9 cellular contexts compared by ENCODE assay signal in the genomic region with DNA sequence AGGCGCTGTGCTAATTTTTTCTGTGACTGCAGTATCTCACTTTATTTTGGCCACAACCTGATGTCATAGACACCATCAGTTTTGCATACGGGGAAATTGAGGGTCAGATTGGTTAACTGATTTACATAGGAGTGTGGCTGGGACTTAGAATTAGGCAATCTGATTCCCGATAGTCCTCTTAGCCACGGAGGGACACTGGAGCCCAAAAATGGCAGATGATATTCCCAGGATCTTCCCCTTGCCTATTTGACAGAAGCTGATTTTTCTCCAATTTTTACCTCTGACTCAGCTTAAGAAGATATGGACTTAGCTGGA. TPM values are rescaled to one million over a fixed set of nuclear protein-coding genes. Genes with fewer than 3 reads are reported as not detected.
DNase-seq lines count a peak whose midpoint lies in the region; ATAC-seq, FAIRE-seq and TF ChIP-seq lines count a peak whose summit lies in the region.
"Had no signal": no experiment of that assay in that cellular context is flagged by ENCODE, and none has a peak within 500 bp of the region (broad histone marks: within the 10 kb centered on the region; RNA-seq: fewer than 3 reads in every experiment).

No MANE protein-coding gene starts in this region.

- H2AFZ ChIP-seq in SK-N-SH (ENCODE audit: low read depth): 0 out of 2 replicates have a peak overlapping the region, but pooled peaks have one; percentile 5
- peak overlapping the region; percentile 90; the same call in 1 of the 2 replicates for H2AFZ ChIP-seq in OCI-LY7 (ENCODE audit: low read length)
- H2AFZ ChIP-seq in endothelial cell of umbilical vein (ENCODE audit: low read depth, low read length): no peak overlapping the region
- no peak overlapping the region for H2AFZ ChIP-seq in trophoblast cell (ENCODE audit: insufficient read depth, low read length, poor library complexity)

- WGBS in SK-N-SH (ENCODE audit: low lambda C conversion rate): 18% methylated on average over 4 of the region's 4 CpGs
- WGBS in trophoblast cell (ENCODE audit: extremely low coverage, insufficient coverage, insufficient read length): no CpG with 5 or more reads among the region's 4 CpGs

- TF ChIP-seq CTCF in SK-N-SH (IDR thresholded peaks at IDR 0.05) (no peak), OCI-LY7 (conservative IDR thresholded peaks at IDR 0.05; ENCODE audit: low read length) (no peak), endothelial cell of umbilical vein (IDR thresholded peaks at IDR 0.05; ENCODE audit: extremely low read depth in 1 of 2, insufficient read depth in 1 of 2, low read depth in 1 of 2, low read length in 2 of 2) (no peak)

- H4K12ac ChIP-seq in trophoblast cell (ENCODE audit: low read depth, low read length): no peak overlapping the region

- H3F3A ChIP-seq in SK-N-SH (replicated peaks; ENCODE audit: insufficient read depth): no peaks in the 10 kb centered on the region

- H3K79me2 ChIP-seq in SK-N-SH (ENCODE audit: insufficient read depth) (peaks cover 59% of the 10 kb centered on the region), OCI-LY7 (ENCODE audit: insufficient read depth, low read depth, low read length) (peaks cover 14% of the 10 kb centered on the region; the same call in 1 of the 2 replicates), endothelial cell of umbilical vein (ENCODE audit: control insufficient read depth, insufficient read depth, low read length) (peaks cover 18% of the 10 kb centered on the region), trophoblast cell (ENCODE audit: control insufficient read depth, insufficient read depth, low read length, poor library complexity) (peaks cover 7% of the 10 kb centered on the region)

- CTCF ChIA-PET in SK-N-SH (lab: Yijun Ruan, JAX) (interaction anchor here (0.7 to 1.6 kb wide), 6 partner anchors 10 to 255 kb away, joined by 3 to 5 read pairs (median 3); no protein-coding TSS in a partner anchor), OCI-LY7 (lab: Charles Lee; ENCODE audit: unreplicated experiment) (no interaction called here), endothelial cell of umbilical vein (lab: Charles Lee) (interaction anchor here (0.8 to 3.4 kb wide), 6 partner anchors 39 to 275 kb away, joined by 3 to 14 read pairs (median 4); a partner anchor contains a TSS)

- no peak overlapping the region for H4K8ac ChIP-seq in trophoblast cell (ENCODE audit: low read depth, low read length)

- no peak for FAIRE-seq in endothelial cell of umbilical vein (lab: Jason Lieb, UNC)
- FAIRE-seq: G401.6 had no signal

- H3K4me3 ChIP-seq in SK-N-SH (ENCODE audit: low read depth in 2 of 2, low read length in 1 of 2): peak overlapping the region; percentile 70 to 95
- H3K4me3 ChIP-seq in OCI-LY7 (ENCODE audit: low read depth, low read length, poor library complexity, severe bottlenecking): peak overlapping the region; percentile 81
- H3K4me3 ChIP-seq in endothelial cell of umbilical vein (replicated peaks in 1 of 3; ENCODE audit: insufficient read depth in 1 of 3, low read depth in 1 of 3, low read length in 3 of 3): peak overlapping the region; percentile 36 to 92 (median 86)
- no peak overlapping the region for H3K4me3 ChIP-seq in trophoblast cell (ENCODE audit: low read depth, low read length)

- H3K4me2 ChIP-seq in SK-N-SH: peak overlapping the region; percentile 92
- peak overlapping the region; percentile 81 for H3K4me2 ChIP-seq in OCI-LY7 (ENCODE audit: low read length)
- H3K4me2 ChIP-seq in endothelial cell of umbilical vein (ENCODE audit: insufficient read depth, low read length): peak overlapping the region; percentile 86
- H3K4me2 ChIP-seq in trophoblast cell (ENCODE audit: low read length): peak overlapping the region; percentile 70

- no peak overlapping the region for H3K27ac ChIP-seq in SK-N-SH (ENCODE audit: low read depth in 2 of 2, low read length in 1 of 2)
- no peak overlapping the region for H3K27ac ChIP-seq in OCI-LY7 (ENCODE audit: low read depth, low read length, poor library complexity, severe bottlenecking)
- H3K27ac ChIP-seq in endothelial cell of umbilical vein (ENCODE audit: insufficient read depth, low read depth, low read length): no peak overlapping the region
- no peak overlapping the region for H3K27ac ChIP-seq in trophoblast cell (ENCODE audit: low read depth, low read length)

- H3K9ac ChIP-seq in SK-N-SH (peak overlapping the region; percentile 80; the same call in 1 of the 2 replicates), endothelial cell of umbilical vein (replicated peaks; ENCODE audit: extremely low read depth, insufficient read depth, low read length) (peak overlapping the region; percentile 51), trophoblast cell (ENCODE audit: low read length) (no peak overlapping the region)

- no peak overlapping the region for H2BK5ac ChIP-seq in trophoblast cell (ENCODE audit: low read depth, low read length, poor library complexity)

- H3K27me3 ChIP-seq in SK-N-SH (ENCODE audit: insufficient read depth) (no peaks in the 10 kb centered on the region), endothelial cell of umbilical vein (ENCODE audit: control insufficient read depth in 2 of 2, insufficient read depth in 2 of 2, low read length in 2 of 2) (peaks cover 0 to 2% of the 10 kb centered on the region in 2 experiments), trophoblast cell (ENCODE audit: insufficient read depth, low read length) (no peaks in the 10 kb centered on the region)

- no peak for DNase-seq in SK-N-SH
- DNase-seq in OCI-LY7 (ENCODE audit: low spot score): peak; percentile 35
- peak; percentile 15 for DNase-seq in endothelial cell of umbilical vein (ENCODE audit: low read depth, low spot score)
- DNase-seq in trophoblast cell: peak in 1 of 2 donors; percentile 18
- DNase-seq in occipital lobe (lab: John Stamatoyannopoulos, UW): no peak
- DNase-seq in stimulated activated naive CD4-positive, alpha-beta T cell (lab: John Stamatoyannopoulos, UW): no peak

- dilution Hi-C loops in endothelial cell of umbilical vein (cut with MboI; ENCODE audit: extremely low pct_ligation_motif_present, low sequenced_read_pairs): no loop called here

- no peak for TF ChIP-seq POLR2A in endothelial cell of umbilical vein (IDR thresholded peaks at IDR 0.05; ENCODE audit: low read depth, low read length)

- H4K20me1 ChIP-seq in SK-N-SH (ENCODE audit: insufficient read depth) (peaks cover 23% of the 10 kb centered on the region; the same call in 1 of the 2 replicates), OCI-LY7 (ENCODE audit: insufficient read depth, low read length) (no peaks in the 10 kb centered on the region), endothelial cell of umbilical vein (replicated peaks; ENCODE audit: control insufficient read depth, extremely low read depth, insufficient read depth, low read length) (peaks cover 4% of the 10 kb centered on the region)

- ATAC-seq in SK-N-SH treated with all-trans-retinoic acid at 6 μM for 48 hours (no peak), GM18873 (IDR thresholded peaks at IDR 0.05; ENCODE audit: low FRiP score, unreplicated experiment) (no peak)

- H3K9me2 ChIP-seq in SK-N-SH (no peaks in the 10 kb centered on the region), OCI-LY7 (ENCODE audit: insufficient read depth, low read length) (no peaks in the 10 kb centered on the region)

- H2BK120ac ChIP-seq in trophoblast cell (ENCODE audit: insufficient read depth, low read length, poor library complexity): no peak overlapping the region

- TF ChIP-seq RAD21 in SK-N-SH (IDR thresholded peaks at IDR 0.05; ENCODE audit: low read length): no peak

- no peak overlapping the region for H2BK12ac ChIP-seq in trophoblast cell (ENCODE audit: low read length)

- H3K9me3 ChIP-seq in SK-N-SH: no peaks in the 10 kb centered on the region
- no peaks in the 10 kb centered on the region for H3K9me3 ChIP-seq in OCI-LY7 (ENCODE audit: low read length)
- no peaks in the 10 kb centered on the region for H3K9me3 ChIP-seq in endothelial cell of umbilical vein (replicated peaks; ENCODE audit: control insufficient read depth, insufficient read depth, low read length)
- H3K9me3 ChIP-seq in trophoblast cell (ENCODE audit: insufficient read depth, low read depth, low read length): no peaks in the 10 kb centered on the region

- H3K18ac ChIP-seq in trophoblast cell (ENCODE audit: low read length): no peak overlapping the region

- no peak overlapping the region for H3K14ac ChIP-seq in trophoblast cell (ENCODE audit: low read length)

- no peak overlapping the region for H4K91ac ChIP-seq in trophoblast cell (ENCODE audit: low read depth, low read length)

- no peak overlapping the region for H2AK5ac ChIP-seq in trophoblast cell (ENCODE audit: low read length)

- H3K36me3 ChIP-seq in SK-N-SH (replicated peaks in 1 of 2; ENCODE audit: control insufficient read depth in 1 of 2, insufficient read depth in 2 of 2, low read length in 1 of 2) (peaks cover 2 to 3% of the 10 kb centered on the region in 2 experiments), OCI-LY7 (ENCODE audit: insufficient read depth, low read length) (no peaks in the 10 kb centered on the region), endothelial cell of umbilical vein (ENCODE audit: control insufficient read depth in 2 of 2, extremely low read depth in 1 of 2, insufficient read depth in 2 of 2, low read length in 2 of 2) (no peaks in the 10 kb centered on the region), trophoblast cell (ENCODE audit: control insufficient read depth in 1 of 2, insufficient read depth in 2 of 2, low read length in 2 of 2) (no peaks in the 10 kb centered on the region)

- BruUV-seq in OCI-LY7 (replicated peaks; lab: Mats Ljungman, UMichigan) (no TSS peak), endothelial cell of umbilical vein (replicated peaks; lab: Mats Ljungman, UMichigan) (no TSS peak)

- intact Hi-C loops in OCI-LY7 (cut with micrococcal nuclease; ENCODE audit: unreplicated experiment): no loop called here
- intact Hi-C loops in endothelial cell of umbilical vein (cut with micrococcal nuclease): loop anchor here (5.0 kb wide), 1 partner anchor 97 kb away; a partner anchor contains a TSS

- H3K4ac ChIP-seq in trophoblast cell (ENCODE audit: low read depth, low read length): no peak overlapping the region

- peaks cover 7% of the 10 kb centered on the region for H3K79me1 ChIP-seq in trophoblast cell (ENCODE audit: low read length)

- POLR2A ChIA-PET in SK-N-SH (lab: Yijun Ruan, JAX) (interaction anchor here (0.5 to 1.4 kb wide), 2 partner anchors 14 to 25 kb away, joined by 4 read pairs; no protein-coding TSS in a partner anchor), OCI-LY7 (lab: Charles Lee) (interaction anchor here (0.6 to 1.0 kb wide), 3 partner anchors 17 to 928 kb away, joined by 3 to 5 read pairs (median 4); no protein-coding TSS in a partner anchor), endothelial cell of umbilical vein (lab: Charles Lee) (interaction anchor here (0.5 kb wide), 1 partner anchor 39 kb away, joined by 3 read pairs; no protein-coding TSS in a partner anchor)

- H3K9me1 ChIP-seq in endothelial cell of umbilical vein (replicated peaks; ENCODE audit: control insufficient read depth, extremely low read depth, insufficient read depth, low read length): no peaks in the 10 kb centered on the region

- TF ChIP-seq EP300 in SK-N-SH (IDR thresholded peaks at IDR 0.05; ENCODE audit: borderline replicate concordance in 1 of 2, low read depth in 1 of 2, low read length in 1 of 2): no peak

- peaks cover 5 to 21% of the 10 kb centered on the region in 2 experiments; a peak in 3 of 4 replicates for H3K4me1 ChIP-seq in SK-N-SH (ENCODE audit: control insufficient read depth in 1 of 2, insufficient read depth in 2 of 2, low read depth in 1 of 2, low read length in 1 of 2)
- peaks cover 27% of the 10 kb centered on the region for H3K4me1 ChIP-seq in OCI-LY7 (ENCODE audit: insufficient read depth, low read length, poor library complexity, severe bottlenecking)
- H3K4me1 ChIP-seq in endothelial cell of umbilical vein (ENCODE audit: control insufficient read depth, extremely low read depth, insufficient read depth, low read length): peaks cover 23% of the 10 kb centered on the region
- H3K4me1 ChIP-seq in trophoblast cell (ENCODE audit: control insufficient read depth in 1 of 2, insufficient read depth in 2 of 2, low read length in 2 of 2): peaks cover 6 to 9% of the 10 kb centered on the region in 2 experiments

- no peak overlapping the region for H3K23ac ChIP-seq in trophoblast cell (ENCODE audit: low read length)

RNA-seq across cellular contexts. Expression of a gene that starts 1.3 kb away (rescaled TPM):
- 12.5 and 16.5 TPM in 2 replicates for polyA plus RNA-seq in SK-N-SH (2012; rRNA removed)
- polyA plus RNA-seq in SK-N-SH (2012; cell fraction: cytosol; rRNA removed): 20.7 and 20.8 TPM in 2 replicates
- polyA plus RNA-seq in SK-N-SH (2012; cell fraction: nucleus; rRNA removed): 8.2 and 14.7 TPM in 2 replicates
- 16.4 and 20.7 TPM in 2 replicates for total RNA-seq in OCI-LY7 (2014; rRNA removed; shearing (Covaris generic))
- total RNA-seq in OCI-LY7 (2022): 22.4 and 24.0 TPM in 2 replicates
- 63.6 and 68.0 TPM in 2 replicates for total RNA-seq in endothelial cell of umbilical vein
- 15.7 and 18.3 TPM in 2 replicates for polyA plus RNA-seq in endothelial cell of umbilical vein
- polyA plus RNA-seq in endothelial cell of umbilical vein (2011; cell fraction: cytosol; rRNA removed): 17.7 and 18.7 TPM in 2 replicates
- 17.7 and 19.6 TPM in 2 replicates for polyA plus RNA-seq in endothelial cell of umbilical vein (2011; cell fraction: nucleus; rRNA removed)
- 71.2 and 75.7 TPM in 2 replicates for polyA plus RNA-seq in endothelial cell of umbilical vein (2012)
- polyA minus RNA-seq in endothelial cell of umbilical vein: 81.9 and 110 TPM in 2 replicates
- 36.8 TPM for polyA minus RNA-seq in endothelial cell of umbilical vein (2011; cell fraction: cytosol; rRNA and poly(A)+ RNA removed)
- 56.4 and 79.2 TPM in 2 replicates for polyA minus RNA-seq in endothelial cell of umbilical vein (2011; cell fraction: nucleus; rRNA and poly(A)+ RNA removed)
- 22.0 and 22.6 TPM in 2 replicates for polyA plus RNA-seq in trophoblast cell (2013)
- total RNA-seq in occipital lobe: 60.4 TPM

RNA-seq across cellular contexts. Expression of a gene that starts 46.2 kb away (rescaled TPM):
- polyA plus RNA-seq in SK-N-SH (2012; rRNA removed) (not detected in 2 replicates), endothelial cell of umbilical vein (not detected in 2 replicates)
- not detected in 2 replicates for polyA plus RNA-seq in SK-N-SH (2012; cell fraction: cytosol; rRNA removed)
- not detected in 2 replicates for polyA plus RNA-seq in SK-N-SH (2012; cell fraction: nucleus; rRNA removed)
- not detected in 2 replicates for total RNA-seq in OCI-LY7 (2014; rRNA removed; shearing (Covaris generic))
- total RNA-seq in OCI-LY7 (2022) (not detected in 2 replicates), endothelial cell of umbilical vein (not detected in 2 replicates), occipital lobe (not detected)
- polyA plus RNA-seq in endothelial cell of umbilical vein (2011; cell fraction: cytosol; rRNA removed): not detected in 2 replicates
- polyA plus RNA-seq in endothelial cell of umbilical vein (2011; cell fraction: nucleus; rRNA removed): not detected in 2 replicates
- polyA plus RNA-seq in endothelial cell of umbilical vein (2012): not detected in 2 replicates
- not detected in 2 replicates for polyA minus RNA-seq in endothelial cell of umbilical vein
- polyA minus RNA-seq in endothelial cell of umbilical vein (2011; cell fraction: cytosol; rRNA and poly(A)+ RNA removed): not detected
- polyA minus RNA-seq in endothelial cell of umbilical vein (2011; cell fraction: nucleus; rRNA and poly(A)+ RNA removed): not detected in 2 replicates
- not detected in 2 replicates for polyA plus RNA-seq in trophoblast cell (2013)

Comparison
In these comparisons a context has a peak if more than half of its experiments do, and no peak if none do; other contexts are left out.
1. DNase-seq: peak in OCI-LY7 (single experiment) and endothelial cell of umbilical vein (single experiment); none in SK-N-SH (single experiment), occipital lobe (single experiment) and stimulated activated naive CD4-positive, alpha-beta T cell (0 of 6).
2. H2AFZ ChIP-seq: peak in SK-N-SH (single experiment) and OCI-LY7 (single experiment); none in endothelial cell of umbilical vein (single experiment) and trophoblast cell (single experiment).
3. Peak in every context shown above with its lines, with median percentiles within 50 percentile points of each other: H3K4me2 ChIP-seq.